In the genomic region with DNA sequence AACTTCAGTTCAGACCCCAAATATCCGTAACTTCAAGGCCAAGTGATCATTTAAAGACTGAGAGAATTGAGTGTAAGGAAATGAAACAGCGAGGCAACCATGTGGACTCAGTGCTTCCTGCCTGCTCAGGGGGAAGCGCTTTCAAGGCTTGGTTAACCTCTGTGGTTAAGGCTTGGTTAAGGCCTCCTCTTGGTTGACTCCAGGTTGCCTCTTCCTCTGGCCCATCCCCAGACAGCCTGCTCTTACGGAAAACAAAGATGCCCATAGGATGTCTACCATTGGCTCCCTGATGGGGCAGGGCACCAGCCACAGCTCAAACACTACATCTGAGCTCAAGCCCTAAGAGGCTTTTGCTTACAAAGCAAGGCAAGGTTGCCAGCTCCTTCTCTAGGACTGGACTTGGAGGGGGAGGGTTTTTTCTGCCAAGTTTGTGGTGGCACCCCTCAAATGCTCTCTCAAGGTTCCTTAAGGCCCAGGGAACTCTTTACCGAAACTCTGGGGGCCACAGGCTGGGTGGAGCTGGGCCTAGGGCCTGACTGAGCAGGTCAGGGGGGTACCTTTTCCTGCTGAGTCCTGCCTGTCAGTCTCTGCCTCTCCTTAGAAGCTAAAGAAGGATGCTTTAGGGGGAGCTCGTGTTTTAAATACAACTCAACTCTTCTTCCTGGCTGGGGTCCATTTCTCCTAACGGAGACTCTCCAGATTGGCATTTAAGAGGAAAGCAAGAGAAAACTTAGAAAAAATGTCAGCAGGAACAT, we compare ENCODE assay signal across 8 cellular contexts. TPM values are rescaled to one million over a fixed set of nuclear protein-coding genes. Genes with fewer than 3 reads are reported as not detected.
DNase-seq lines count a peak whose midpoint lies in the region; ATAC-seq lines count a peak whose summit lies in the region.

No MANE protein-coding gene starts in this region.

- peaks cover 0 to 2% (median 0%) of the 10 kb centered on the region in 8 donors for H3K9me3 Mint-ChIP-seq in CD4-positive, alpha-beta memory T cell

- ATAC-seq in GM19468 (IDR thresholded peaks at IDR 0.05; ENCODE audit: extremely low read depth, unreplicated experiment) = peak; percentile 68
- ATAC-seq in HG03521 (IDR thresholded peaks at IDR 0.05; ENCODE audit: unreplicated experiment) = peak; percentile 76
- peak; percentile 9 for ATAC-seq in sciatic nerve
- ATAC-seq in left ventricle myocardium superior = no peak

- H3K27ac ChIP-seq in CD4-positive, alpha-beta memory T cell (ENCODE audit: low read depth, low read length) = no peak overlapping the region

- H3K9me3 ChIP-seq in CD4-positive, alpha-beta memory T cell (ENCODE audit: control insufficient read depth in 1 of 2, low read length in 2 of 2) = no peaks in the 10 kb centered on the region

- intact Hi-C loops in CD4-positive, alpha-beta memory T cell (cut with micrococcal nuclease) = no loop called here
- intact Hi-C loops in sciatic nerve (cut with DNase I) = no loop called here
- intact Hi-C loops in left ventricle myocardium superior (cut with micrococcal nuclease) = no loop called here

- POLR2A ChIA-PET in CD4-positive, alpha-beta memory T cell (lab: Charles Lee; ENCODE audit: partially characterized antibody) = interaction anchor here (0.9 to 1.0 kb wide), 2 partner anchors 15 to 86 kb away, joined by 3 read pairs; partner anchors contain the start of gene VDR

- no peaks in the 10 kb centered on the region for H3K36me3 Mint-ChIP-seq in CD4-positive, alpha-beta memory T cell

- H3K27ac Mint-ChIP-seq in CD4-positive, alpha-beta memory T cell = peak overlapping the region in 6 of 7 donors; percentile 24 to 86 (median 70)

- H3K4me3 Mint-ChIP-seq in CD4-positive, alpha-beta memory T cell = peak overlapping the region in 7 of 8 donors; percentile 17 to 68 (median 41)

- peaks cover 7 to 9% of the 10 kb centered on the region in 2 donors for H3K27me3 Mint-ChIP-seq in CD4-positive, alpha-beta memory T cell

- H3K4me1 Mint-ChIP-seq in CD4-positive, alpha-beta memory T cell = peaks cover 12 to 18% (median 16%) of the 10 kb centered on the region in 4 donors

- H3K4me1 ChIP-seq in CD4-positive, alpha-beta memory T cell (ENCODE audit: insufficient read depth, low read length) = peaks cover 25% of the 10 kb centered on the region

- CTCF ChIA-PET in CD4-positive, alpha-beta memory T cell (lab: Charles Lee; ENCODE audit: partially characterized antibody) = interaction anchor here (1.4 kb wide), 1 partner anchor 27 kb away, joined by 6 read pairs; the partner anchor contains the start of gene TMEM106C

- no peaks in the 10 kb centered on the region for H3K36me3 ChIP-seq in CD4-positive, alpha-beta memory T cell (ENCODE audit: insufficient read depth, low read length)

- H3K27me3 ChIP-seq in CD4-positive, alpha-beta memory T cell (ENCODE audit: insufficient read depth, low read length) = no peaks in the 10 kb centered on the region

- peak; percentile 62 to 76 (median 70) for DNase-seq in CD4-positive, alpha-beta memory T cell
- DNase-seq in activated T-cell treated with anti-CD3 and anti-CD28 coated beads for 4 hours = peak; percentile 19
- DNase-seq in sciatic nerve (ENCODE audit: low spot score) = no peak
- no peak for DNase-seq in cerebellar cortex (ENCODE audit: low spot score)
- DNase-seq in NCI-H2171 treated with DMSO at 0.1 percent for 48 hours (lab: John Stamatoyannopoulos, UW) = no peak
- no peak for DNase-seq in left ventricle myocardium superior

- H3K4me3 ChIP-seq in CD4-positive, alpha-beta memory T cell (ENCODE audit: low read length in 2 of 2) = no peak overlapping the region

RNA-seq across cellular contexts. Expression of gene COL2A1, which starts 13.7 kb away (rescaled TPM):
- not detected for total RNA-seq in CD4-positive, alpha-beta memory T cell
- polyA plus RNA-seq in CD4-positive, alpha-beta memory T cell = not detected
- total RNA-seq in sciatic nerve (not detected), left ventricle myocardium superior (0.25 TPM)

RNA-seq across cellular contexts. Expression of gene TMEM106C, which starts 27.1 kb away (rescaled TPM):
- total RNA-seq in CD4-positive, alpha-beta memory T cell = 10 to 100 TPM; 42.5 to 42.7 TPM
- 10 to 100 TPM; 46.6 to 77.4 TPM for polyA plus RNA-seq in CD4-positive, alpha-beta memory T cell
- 47.9 TPM for total RNA-seq in sciatic nerve
- total RNA-seq in left ventricle myocardium superior = 46.8 TPM

Comparison
In these comparisons a context has a peak if more than half of its experiments do, and no peak if none do; other contexts are left out.
1. DNase-seq: peak in CD4-positive, alpha-beta memory T cell (5 of 5) and activated T-cell treated with anti-CD3 and anti-CD28 coated beads for 4 hours (single experiment); none in sciatic nerve (single experiment), cerebellar cortex (single experiment), NCI-H2171 treated with DMSO at 0.1 percent for 48 hours (single experiment) and left ventricle myocardium superior (single experiment).